ENCODE assay signal across 20 cellular contexts in the genomic region with DNA sequence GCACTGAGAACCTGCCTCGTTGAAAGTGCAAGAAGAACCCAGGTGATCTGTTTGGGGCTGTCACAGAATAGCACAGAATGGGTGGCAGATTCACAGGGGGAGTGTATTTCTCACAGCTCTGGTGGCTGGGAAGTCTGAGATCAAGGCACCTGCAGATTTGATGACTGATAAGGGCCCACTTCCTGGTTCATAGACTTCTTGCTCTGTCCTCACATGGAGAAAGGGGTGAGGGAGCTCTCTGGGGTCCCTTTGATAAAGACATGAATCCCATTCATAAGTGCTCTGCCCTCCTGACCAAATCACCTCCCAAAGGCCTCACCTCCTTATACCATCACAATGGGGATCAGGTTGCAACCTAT.
A peak's percentile ranks its signal among the peaks of the same experiment; 100 is the strongest.
DNase-seq lines count a peak whose midpoint lies in the region; ATAC-seq, FAIRE-seq and TF ChIP-seq lines count a peak whose summit lies in the region.
"Had no signal": no experiment of that assay in that cellular context is flagged by ENCODE, and none has a peak within 500 bp of the region (broad histone marks: within the 10 kb centered on the region; RNA-seq: fewer than 3 reads in every experiment).

No MANE protein-coding gene starts in this region.

- no peaks in the 10 kb centered on the region for H3K36me3 Mint-ChIP-seq in activated naive CD4-positive, alpha-beta T cell treated with anti-CD3 and anti-CD28 coated beads for 36 hours (ENCODE audit: low read depth)
- no peaks in the 10 kb centered on the region for H3K36me3 Mint-ChIP-seq in T-helper 17 cell (ENCODE audit: low read depth)
- peaks cover 0 to 5% (median 0%) of the 10 kb centered on the region in 3 donors for H3K36me3 Mint-ChIP-seq in naive thymus-derived CD8-positive, alpha-beta T cell
- H3K36me3 Mint-ChIP-seq in activated T-helper 2 cell treated with anti-CD3 and anti-CD28 coated beads, Interferon-gamma antibody, Interleukin-2, Interleukin-4, amounts not matched to agents 10 μg/mL and 5 μg/mL and 100 μg/mL, durations not matched to agents 14 hours and 24 hours and 36 hours (ENCODE audit: low read depth), result no peaks in the 10 kb centered on the region

- CTCF ChIA-PET in activated naive CD4-positive, alpha-beta T cell treated with anti-CD3 and anti-CD28 coated beads for 36 hours (lab: Charles Lee), result interaction anchor here (0.5 kb wide), 1 partner anchor 839 kb away, joined by 3 read pairs; no protein-coding TSS in a partner anchor

- no peaks in the 10 kb centered on the region for H3K9me3 Mint-ChIP-seq in activated naive CD4-positive, alpha-beta T cell treated with anti-CD3 and anti-CD28 coated beads for 36 hours
- H3K9me3 Mint-ChIP-seq in naive thymus-derived CD8-positive, alpha-beta T cell, result no peaks in the 10 kb centered on the region
- H3K9me3 Mint-ChIP-seq in activated T-helper 2 cell treated with anti-CD3 and anti-CD28 coated beads, Interferon-gamma antibody, Interleukin-2, Interleukin-4, amounts not matched to agents 10 μg/mL and 5 μg/mL and 100 μg/mL, durations not matched to agents 14 hours and 24 hours and 36 hours, result no peaks in the 10 kb centered on the region

- intact Hi-C loops in activated naive CD4-positive, alpha-beta T cell treated with anti-CD3 and anti-CD28 coated beads for 36 hours (cut with micrococcal nuclease), result loop anchor here (5.0 to 10.0 kb wide), 2 partner anchors 219 to 1204 kb away; no protein-coding TSS in a partner anchor
- intact Hi-C loops in activated T-helper 2 cell treated with anti-CD3 and anti-CD28 coated beads, Interferon-gamma antibody, Interleukin-2, Interleukin-4, amounts not matched to agents 10 μg/mL and 5 μg/mL and 100 μg/mL, durations not matched to agents 14 hours and 24 hours and 36 hours (cut with micrococcal nuclease), result loop anchor here (5.0 kb wide), 1 partner anchor 814 kb away; no protein-coding TSS in a partner anchor

- DNase-seq in activated naive CD4-positive, alpha-beta T cell treated with anti-CD3 and anti-CD28 coated beads for 36 hours, result no peak
- DNase-seq in activated naive CD4-positive, alpha-beta T cell treated with anti-CD3 and anti-CD28 coated beads, Interleukin-2, amount 50 U/mL, for 16 hours, result no peak
- DNase-seq in GM12892 (ENCODE audit: insufficient read length) (no peak), T-helper 17 cell (no peak), RKO (ENCODE audit: low spot score) (no peak)
- DNase-seq in naive thymus-derived CD8-positive, alpha-beta T cell, result peak in 2 of 10 donors; percentile 35 to 40
- no peak for DNase-seq in activated T-helper 2 cell treated with anti-CD3 and anti-CD28 coated beads, Interferon-gamma antibody, Interleukin-2, Interleukin-4, amounts not matched to agents 10 μg/mL and 5 μg/mL and 100 μg/mL, durations not matched to agents 14 hours and 24 hours and 36 hours (ENCODE audit: low spot score)
- DNase-seq: COR-L47, EL, Kasumi-1, MG63, NCI-H2081, NCI-H2171 treated with DMSO at 0.1 percent for 48 hours, NCI-H446 treated with DMSO at 0.1 percent for 48 hours, PC-3, SIG-M5 had no signal

- FAIRE-seq in GM12892 (lab: Jason Lieb, UNC), result peak; percentile 33
- FAIRE-seq: GM12891 had no signal

- POLR2A ChIA-PET in naive thymus-derived CD8-positive, alpha-beta T cell (lab: Charles Lee), result no interaction called here

- H3K4me1 Mint-ChIP-seq in activated naive CD4-positive, alpha-beta T cell treated with anti-CD3 and anti-CD28 coated beads for 36 hours (ENCODE audit: low read depth), result peaks cover 34% of the 10 kb centered on the region
- H3K4me1 Mint-ChIP-seq in T-helper 17 cell, result peaks cover 38% of the 10 kb centered on the region
- peaks cover 22 to 39% (median 38%) of the 10 kb centered on the region in 4 donors for H3K4me1 Mint-ChIP-seq in naive thymus-derived CD8-positive, alpha-beta T cell
- peaks cover 28% of the 10 kb centered on the region for H3K4me1 Mint-ChIP-seq in activated T-helper 2 cell treated with anti-CD3 and anti-CD28 coated beads, Interferon-gamma antibody, Interleukin-2, Interleukin-4, amounts not matched to agents 10 μg/mL and 5 μg/mL and 100 μg/mL, durations not matched to agents 14 hours and 24 hours and 36 hours (ENCODE audit: low read depth)

- peak overlapping the region; percentile 8 for H3K27ac Mint-ChIP-seq in activated naive CD4-positive, alpha-beta T cell treated with anti-CD3 and anti-CD28 coated beads for 36 hours
- H3K27ac Mint-ChIP-seq in T-helper 17 cell, result peak overlapping the region; percentile 75
- H3K27ac Mint-ChIP-seq in naive thymus-derived CD8-positive, alpha-beta T cell, result peak overlapping the region in 8 of 10 donors; percentile 9 to 82 (median 48)
- H3K27ac Mint-ChIP-seq in activated T-helper 2 cell treated with anti-CD3 and anti-CD28 coated beads, Interferon-gamma antibody, Interleukin-2, Interleukin-4, amounts not matched to agents 10 μg/mL and 5 μg/mL and 100 μg/mL, durations not matched to agents 14 hours and 24 hours and 36 hours, result no peak overlapping the region

- TF ChIP-seq POLR2A in GM12892 (IDR thresholded peaks at IDR 0.05; ENCODE audit: low read depth, low read length), result no peak

- no peak overlapping the region for H3K4me3 Mint-ChIP-seq in activated naive CD4-positive, alpha-beta T cell treated with anti-CD3 and anti-CD28 coated beads for 36 hours
- H3K4me3 Mint-ChIP-seq in T-helper 17 cell, result peak overlapping the region; percentile 85
- H3K4me3 Mint-ChIP-seq in naive thymus-derived CD8-positive, alpha-beta T cell, result peak overlapping the region in 6 of 10 donors; percentile 13 to 71 (median 50)
- H3K4me3 Mint-ChIP-seq in activated T-helper 2 cell treated with anti-CD3 and anti-CD28 coated beads, Interferon-gamma antibody, Interleukin-2, Interleukin-4, amounts not matched to agents 10 μg/mL and 5 μg/mL and 100 μg/mL, durations not matched to agents 14 hours and 24 hours and 36 hours (ENCODE audit: low read depth), result no peak overlapping the region

- peak; percentile 26 for ATAC-seq in T-helper 17 cell
- ATAC-seq in naive thymus-derived CD8-positive, alpha-beta T cell, result peak in 1 of 2 donors; percentile 31
- ATAC-seq: PC-3, SK-N-SH treated with all-trans-retinoic acid at 6 μM for 48 hours had no signal

- peaks cover 6% of the 10 kb centered on the region for H3K27me3 Mint-ChIP-seq in activated naive CD4-positive, alpha-beta T cell treated with anti-CD3 and anti-CD28 coated beads for 36 hours (ENCODE audit: low read depth)
- H3K27me3 Mint-ChIP-seq in T-helper 17 cell, result no peaks in the 10 kb centered on the region
- no peaks in the 10 kb centered on the region for H3K27me3 Mint-ChIP-seq in naive thymus-derived CD8-positive, alpha-beta T cell
- H3K27me3 Mint-ChIP-seq in activated T-helper 2 cell treated with anti-CD3 and anti-CD28 coated beads, Interferon-gamma antibody, Interleukin-2, Interleukin-4, amounts not matched to agents 10 μg/mL and 5 μg/mL and 100 μg/mL, durations not matched to agents 14 hours and 24 hours and 36 hours (ENCODE audit: low read depth), result peaks cover 37% of the 10 kb centered on the region

- no peaks in the 10 kb centered on the region for H3K9me3 ChIP-seq in T-helper 17 cell (ENCODE audit: control insufficient read depth, low read length, poor library complexity, severe bottlenecking)
- H3K9me3 ChIP-seq: BLaER1 treated with 17β-estradiol and CSF1 and Interleukin-3, amounts not matched to agents 10 nM and 100 nM; HAP-1; MG63 had no signal

Comparison
In these comparisons a context has a peak if more than half of its experiments do, and no peak if none do; other contexts are left out.
1. H3K4me3 Mint-ChIP-seq: peak in T-helper 17 cell (single experiment) and naive thymus-derived CD8-positive, alpha-beta T cell (6 of 10); none in activated naive CD4-positive, alpha-beta T cell treated with anti-CD3 and anti-CD28 coated beads for 36 hours (single experiment) and activated T-helper 2 cell treated with anti-CD3 and anti-CD28 coated beads, Interferon-gamma antibody, Interleukin-2, Interleukin-4, amounts not matched to agents 10 μg/mL and 5 μg/mL and 100 μg/mL, durations not matched to agents 14 hours and 24 hours and 36 hours (single experiment).